Comparison of ENCODE assay signal across 2 cellular contexts in genomic region chr17:6085812-6086211, GRCh38.
TF ChIP-seq lines count a peak whose summit lies in the region.

No MANE protein-coding gene starts in this region.

TF ChIP-seq in IMR-90, 13 proteins besides CTCF, POLR2A, EP300 and RAD21:
- no peak for TF ChIP-seq NFE2L2 (IDR thresholded peaks at IDR 0.05; ENCODE audit: low read depth, low read length)
- TF ChIP-seq MXI1 (IDR thresholded peaks at IDR 0.05; ENCODE audit: borderline replicate concordance, low read depth, low read length) = no peak
- no peak for TF ChIP-seq RCOR1 (IDR thresholded peaks at IDR 0.05; ENCODE audit: insufficient replicate concordance, low read length)
- TF ChIP-seq USF2 (IDR thresholded peaks at IDR 0.05; ENCODE audit: low read depth, low read length) = no peak
- TF ChIP-seq ELK1 (IDR thresholded peaks at IDR 0.05; ENCODE audit: borderline replicate concordance, low read depth, low read length) = no peak
- TF ChIP-seq CEBPB (IDR thresholded peaks at IDR 0.05; ENCODE audit: low read depth, low read length) = no peak
- TF ChIP-seq BHLHE40 (IDR thresholded peaks at IDR 0.05; ENCODE audit: low read depth, low read length) = no peak
- TF ChIP-seq CHD1 (IDR thresholded peaks at IDR 0.05; ENCODE audit: low read depth, low read length) = no peak
- no peak for TF ChIP-seq MAZ (IDR thresholded peaks at IDR 0.05; ENCODE audit: borderline replicate concordance, low read depth, low read length)
- no peak for TF ChIP-seq RFX5 (IDR thresholded peaks at IDR 0.05; ENCODE audit: low read depth, low read length)
- TF ChIP-seq SMC3 (IDR thresholded peaks at IDR 0.05; ENCODE audit: low read depth, low read length) = no peak
- TF ChIP-seq FOS (IDR thresholded peaks at IDR 0.05; ENCODE audit: low read depth, low read length) = no peak
- no peak for TF ChIP-seq MAFK (IDR thresholded peaks at IDR 0.05; ENCODE audit: low read depth, low read length)
TF ChIP-seq in IMR-90: peak in this region for 0.

TF ChIP-seq in K562, 482 proteins besides CTCF, POLR2A, EP300 and RAD21:
- no peak for TF ChIP-seq ZFP30 (CRISPR knock-in tag; IDR thresholded peaks at IDR 0.05; ENCODE audit: borderline replicate concordance)
